Comparison of ENCODE assay signal across 3 cellular contexts in genomic region chr17:42916388-42917235, GRCh38.
TF ChIP-seq lines count a peak whose summit lies in the region.

No MANE protein-coding gene starts in this region.

TF ChIP-seq in HEK293T, 16 proteins besides CTCF, POLR2A, EP300 and RAD21:
- TF ChIP-seq ZNF384 (IDR thresholded peaks at IDR 0.05), result 0 out of 2 replicates have a peak, but pooled peaks have one; percentile 3

TF ChIP-seq in K562, 482 proteins besides CTCF, POLR2A, EP300 and RAD21:
- TF ChIP-seq ZNF24 (IDR thresholded peaks at IDR 0.05), result peak; percentile 89
TF ChIP-seq in K562: peak in this region for 1; not testable (repeated sequence) for 481.

TF ChIP-seq in HepG2, 621 proteins besides CTCF, POLR2A, EP300 and RAD21:
- peak; percentile 96 for TF ChIP-seq ZNF24 (IDR thresholded peaks at IDR 0.05)
- peak; percentile 61; the same call in 1 of the 2 replicates for TF ChIP-seq ZNF460 (CRISPR knock-in tag; IDR thresholded peaks at IDR 0.05; ENCODE audit: borderline replicate concordance)
- TF ChIP-seq ZNF652 (CRISPR knock-in tag; IDR thresholded peaks at IDR 0.05; ENCODE audit: borderline replicate concordance, low read depth), result peak; percentile 85
- peak; percentile 28; the same call in 1 of the 2 replicates for TF ChIP-seq ZNF770 (CRISPR knock-in tag; IDR thresholded peaks at IDR 0.05)
